Comparison of ENCODE assay signal across 22 cellular contexts in the genomic region with DNA sequence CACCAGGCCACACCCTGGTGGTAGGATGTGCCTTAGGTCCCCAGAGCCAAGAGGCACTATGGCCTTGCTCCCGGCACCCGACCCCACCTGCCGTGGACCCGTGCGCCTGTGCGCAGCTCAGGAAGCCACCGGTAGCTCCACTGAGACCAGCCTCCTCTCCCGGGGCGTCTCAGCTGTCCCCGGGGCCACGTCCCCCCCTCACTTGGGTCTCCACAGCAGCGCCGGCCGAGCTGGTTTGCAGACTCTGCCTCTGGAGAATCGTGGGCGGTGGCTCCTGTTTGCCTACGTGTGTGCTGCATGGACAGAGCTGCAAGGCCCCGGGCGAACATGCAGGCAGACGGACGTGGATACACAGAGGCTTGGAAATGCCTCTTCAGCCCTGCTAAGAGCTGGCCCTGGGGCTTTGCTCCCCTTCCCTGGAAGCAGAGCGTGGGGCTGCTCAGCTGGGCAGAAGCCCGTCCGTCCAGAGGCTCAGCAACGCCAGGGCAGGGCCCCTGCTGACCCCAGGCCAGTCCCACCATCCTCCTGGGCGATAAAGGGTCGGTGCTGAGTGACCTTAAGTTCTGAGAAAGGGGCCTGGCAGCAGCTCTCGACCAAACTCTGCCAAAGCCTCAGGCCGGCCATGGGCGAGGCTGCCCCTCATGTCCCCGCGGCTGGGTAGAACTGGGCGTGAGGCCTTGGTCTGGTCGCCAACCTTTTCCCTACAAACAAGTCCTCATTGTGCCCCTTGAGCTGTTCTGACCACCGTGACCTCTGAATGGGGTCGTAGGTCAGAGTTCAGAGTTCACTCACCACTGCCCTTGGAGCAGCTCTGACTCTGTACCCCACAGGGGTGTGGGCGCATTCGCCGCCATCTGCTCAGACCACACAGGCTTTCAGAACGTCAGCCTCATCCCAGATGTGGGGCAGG. TPM values are rescaled to one million over a fixed set of nuclear protein-coding genes. Genes with fewer than 3 reads are reported as not detected.
DNase-seq lines count a peak whose midpoint lies in the region; ATAC-seq, FAIRE-seq and TF ChIP-seq lines count a peak whose summit lies in the region.
"Had no signal": no experiment of that assay in that cellular context is flagged by ENCODE, and none has a peak within 500 bp of the region (broad histone marks: within the 10 kb centered on the region; RNA-seq: fewer than 3 reads in every experiment).

No MANE protein-coding gene starts in this region.

- no peak for ATAC-seq in psoas muscle
- ATAC-seq in HG02885 (IDR thresholded peaks at IDR 0.05; ENCODE audit: poor library complexity, unreplicated experiment) = no peak
- ATAC-seq: activated CD4-positive, alpha-beta T cell treated with anti-CD3 and anti-CD28 coated beads for 36 hours; GM12878 had no signal

- TF ChIP-seq POLR2A in GM12892 (IDR thresholded peaks at IDR 0.05; ENCODE audit: low read depth, low read length) = no peak
- TF ChIP-seq POLR2A in Peyer's patch (IDR thresholded peaks at IDR 0.05) = no peak

- H3K36me3 ChIP-seq in Peyer's patch = no peaks in the 10 kb centered on the region
- H3K36me3 ChIP-seq in kidney (ENCODE audit: control insufficient read depth in 1 of 2, insufficient read depth in 2 of 2, low read length in 2 of 2) = no peaks in the 10 kb centered on the region
- H3K36me3 ChIP-seq in psoas muscle (ENCODE audit: insufficient read depth in 1 of 2, low read depth in 1 of 2) = no peaks in the 10 kb centered on the region
- no peaks in the 10 kb centered on the region for H3K36me3 ChIP-seq in small intestine (ENCODE audit: control insufficient read depth in 2 of 2, insufficient read depth in 2 of 2, low read length in 2 of 2)
- H3K36me3 ChIP-seq: SJSA1 had no signal

- no peak overlapping the region for H3K9ac ChIP-seq in kidney (ENCODE audit: low read length in 2 of 2)

- DNase-seq in GM12892 (ENCODE audit: insufficient read length) = peak; percentile 5
- DNase-seq in Peyer's patch = peak in 2 of 3 donors; percentile 40 to 41
- DNase-seq in kidney = peak; percentile 63
- DNase-seq in psoas muscle = peak; percentile 7 to 34
- DNase-seq in NCI-H2196 (lab: John Stamatoyannopoulos, UW; ENCODE audit: unreplicated experiment) = no peak
- DNase-seq in small intestine = no peak
- DNase-seq: activated CD4-positive, alpha-beta T cell treated with anti-CD3 and anti-CD28 coated beads for 36 hours; activated gamma-delta T cell treated with Interleukin-2 at 50 U/mL for 16 hours; kidney glomerular epithelial cell; NCI-H1417; NCI-H2171; stimulated activated CD4-positive, alpha-beta T cell treated with anti-CD3 and anti-CD28 coated beads, Interleukin-4, amount 100 ng/mL, for 24 hours; T1000 had no signal

- H3K27ac ChIP-seq in Peyer's patch = no peak overlapping the region
- H3K27ac ChIP-seq in kidney (ENCODE audit: low read depth in 2 of 2, low read length in 2 of 2) = no peak overlapping the region
- H3K27ac ChIP-seq in psoas muscle = no peak overlapping the region
- H3K27ac ChIP-seq in small intestine (ENCODE audit: low read depth in 1 of 2, low read length in 1 of 2) = no peak overlapping the region
- H3K27ac ChIP-seq: hepatocyte, SJSA1 had no signal

- FAIRE-seq in GM12892 (lab: Jason Lieb, UNC) = no peak
- FAIRE-seq in kidney (lab: Jason Lieb, UNC) = no peak
- FAIRE-seq in small intestine (lab: Jason Lieb, UNC) = no peak
- FAIRE-seq: astrocyte, endometrium, GM12878 had no signal

- 81 to 83% (median 81%) methylated on average over 36 to 40 of the region's 40 CpGs for WGBS in psoas muscle, 3 donors
- 72 to 84% (median 77%) methylated on average over 40 of the region's 40 CpGs for WGBS in small intestine, 3 donors

- H3K9me3 ChIP-seq in Peyer's patch = peaks cover 0 to 11% (median 5%) of the 10 kb centered on the region in 4 donors
- peaks cover 3 to 9% of the 10 kb centered on the region in 2 donors for H3K9me3 ChIP-seq in kidney (ENCODE audit: control insufficient read depth in 1 of 2, low read length in 2 of 2)
- H3K9me3 ChIP-seq in psoas muscle = peaks cover 15% of the 10 kb centered on the region
- H3K9me3 ChIP-seq in small intestine (ENCODE audit: control insufficient read depth, low read depth) = no peaks in the 10 kb centered on the region
- H3K9me3 ChIP-seq: SJSA1 had no signal

- intact Hi-C loops in kidney (cut with DNase I) = no loop called here
- intact Hi-C loops in psoas muscle (cut with DNase I) = loop anchor here in 1 of 2 donors (10.0 kb wide), 2 partner anchors 177 to 367 kb away; partner anchors contain the start of genes BRSK2 and DUSP8

- H3K4me3 ChIP-seq in Peyer's patch (no peak overlapping the region), kidney (ENCODE audit: low read length in 2 of 2) (no peak overlapping the region), psoas muscle (no peak overlapping the region), small intestine (ENCODE audit: low read depth in 1 of 2, low read length in 2 of 2) (no peak overlapping the region)
- H3K4me3 ChIP-seq: GM12878, hepatocyte, SJSA1 had no signal

- TF ChIP-seq CTCF in Peyer's patch (IDR thresholded peaks at IDR 0.05) (no peak), kidney (IDR thresholded peaks at IDR 0.05; ENCODE audit: borderline replicate concordance, extremely low read depth, insufficient read depth) (no peak), psoas muscle (IDR thresholded peaks at IDR 0.05) (no peak)

- H3K27me3 ChIP-seq in Peyer's patch (no peaks in the 10 kb centered on the region), psoas muscle (ENCODE audit: insufficient read depth in 3 of 3, low read length in 2 of 3) (peaks cover 0 to 16% (median 7%) of the 10 kb centered on the region in 3 donors), small intestine (ENCODE audit: control insufficient read depth in 2 of 2, insufficient read depth in 2 of 2, low read length in 2 of 2) (no peaks in the 10 kb centered on the region)
- H3K27me3 ChIP-seq: hepatocyte, SJSA1 had no signal

- H3K4me1 ChIP-seq in Peyer's patch = peaks cover 0 to 2% (median 0%) of the 10 kb centered on the region in 4 donors
- no peaks in the 10 kb centered on the region for H3K4me1 ChIP-seq in kidney (ENCODE audit: control insufficient read depth in 1 of 2, insufficient read depth in 1 of 2, low read depth in 1 of 2, low read length in 2 of 2)
- no peaks in the 10 kb centered on the region for H3K4me1 ChIP-seq in psoas muscle
- H3K4me1 ChIP-seq in small intestine (ENCODE audit: control insufficient read depth in 2 of 2, insufficient read depth in 1 of 2, low read depth in 1 of 2, low read length in 1 of 2) = no peaks in the 10 kb centered on the region
- H3K4me1 ChIP-seq: SJSA1 had no signal

RNA-seq across cellular contexts. Expression of gene MUC5B, which starts 15.2 kb away (rescaled TPM):
- polyA plus RNA-seq in GM12892 (2012; ENCODE audit: missing spikeins) = 0.02 TPM
- total RNA-seq in Peyer's patch = 10 to 100 TPM in 2 of 4 donors, 1 to 10 TPM in 1, under 1 TPM in 1; 0.18 to 25.6 (median 10.5) TPM
- 0.38 TPM for total RNA-seq in kidney
- not detected for polyA plus RNA-seq in kidney (ENCODE audit: insufficient read depth, low read depth, low replicate concordance)
- total RNA-seq in psoas muscle = under 1 TPM in 3 of 4 donors, not detected in 1; 0.02 to 0.41 (median 0.20) TPM
- under 1 TPM in 1 of 3 donors, not detected in 2; under 0.01 TPM for polyA plus RNA-seq in psoas muscle
- under 1 TPM in 1 of 3 donors, not detected in 2; 0.04 TPM for polyA plus RNA-seq in small intestine
- total RNA-seq: activated CD4-positive, alpha-beta T cell treated with anti-CD3 and anti-CD28 coated beads for 36 hours; astrocyte; G401; LHCN-M2; SJSA1 had no signal
- polyA plus RNA-seq: GM12878 had no signal

RNA-seq across cellular contexts. Expression of gene MUC5AC, which starts 50.0 kb away (rescaled TPM):
- not detected for polyA plus RNA-seq in GM12892 (2012; ENCODE audit: missing spikeins)
- not detected for total RNA-seq in Peyer's patch
- 0.03 TPM for total RNA-seq in kidney
- not detected for polyA plus RNA-seq in kidney (ENCODE audit: insufficient read depth, low read depth, low replicate concordance)
- under 1 TPM in 1 of 4 donors, not detected in 3; 0.02 TPM for total RNA-seq in psoas muscle
- polyA plus RNA-seq in psoas muscle = not detected
- under 1 TPM in 1 of 3 donors, not detected in 2; 0.06 TPM for polyA plus RNA-seq in small intestine
- total RNA-seq: activated CD4-positive, alpha-beta T cell treated with anti-CD3 and anti-CD28 coated beads for 36 hours; astrocyte; G401; GM12878; HT1080; LHCN-M2 had no signal

Comparison
In these comparisons a context has a peak if more than half of its experiments do, and no peak if none do; other contexts are left out.
1. DNase-seq: peak in GM12892 (single experiment), Peyer's patch (2 of 3), kidney (single experiment) and psoas muscle (2 of 2); none in NCI-H2196 (single experiment) and small intestine (single experiment).